In the genomic region with DNA sequence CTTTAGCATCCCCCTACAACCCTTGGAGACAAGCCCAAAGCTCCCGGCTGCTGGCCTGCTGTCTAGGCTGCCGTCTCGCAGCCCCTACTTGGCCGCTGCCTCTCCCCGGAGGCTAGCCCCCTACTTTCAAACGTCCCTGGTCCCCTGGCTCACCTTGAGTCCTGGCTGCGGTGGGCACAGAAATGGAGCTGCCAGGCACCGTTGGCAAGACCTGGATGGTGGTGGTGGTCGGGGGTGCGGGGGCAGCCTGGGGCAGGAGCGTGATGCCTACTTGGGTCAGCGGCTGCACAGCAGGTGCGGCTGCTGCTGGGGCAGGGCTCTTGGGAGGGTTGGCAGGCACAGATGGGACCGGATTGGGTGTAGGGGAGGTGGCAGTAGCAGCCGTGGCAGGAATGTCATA, we compare ENCODE assay signal across 24 cellular contexts. TPM values are rescaled to one million over a fixed set of nuclear protein-coding genes. Genes with fewer than 3 reads are reported as not detected.
"Had no signal": no experiment of that assay in that cellular context is flagged by ENCODE, and none has a peak within 500 bp of the region (broad histone marks: within the 10 kb centered on the region; RNA-seq: fewer than 3 reads in every experiment).

No MANE protein-coding gene starts in this region.

- H3K27me3 ChIP-seq: SJSA1 had no signal

- FAIRE-seq: HTR-8/SVneo had no signal

- H3K27ac ChIP-seq: HL-60, SJSA1, SK-N-MC had no signal

- H3K9me3 ChIP-seq: SJSA1 had no signal

- H3K4me3 ChIP-seq: SJSA1, SK-N-MC had no signal

- ATAC-seq: Panc1, PC-3 had no signal

- DNase-seq: Karpas-422, KG1, MM.1S, NCI-H1092 treated with DMSO at 0.1 percent for 48 hours, NCI-H1436, NCI-H187, NCI-H2029, NCI-H2081 treated with DMSO at 0.1 percent for 48 hours, NCI-H2171, NCI-H226, NCI-H446, NCI-H510A, NCI-H524 treated with DMSO at 0.1 percent for 48 hours, NCI-H69, NCI-H774, PC-3, Right ventricle myocardium superior, RPMI8226, SIG-M5 had no signal

- H3K4me1 ChIP-seq: SJSA1 had no signal

RNA-seq across cellular contexts. Expression of gene RENBP, which starts 15.2 kb away (rescaled TPM):
- total RNA-seq: PC-3 had no signal
